1 cellular context compared by ENCODE assay signal in genomic region chr7:1942704-1943294, GRCh38.
TF ChIP-seq lines count a peak whose summit lies in the region.

No MANE protein-coding gene starts in this region.

TF ChIP-seq in HEK293, 187 proteins besides CTCF, POLR2A, EP300 and RAD21:
- TF ChIP-seq ZNF449 (tag by site-specific recombination; IDR thresholded peaks at IDR 0.05) (peak; percentile 66; the same call in 1 of the 2 replicates), ZNF24 (tag by site-specific recombination; IDR thresholded peaks at IDR 0.05) (no peak)
